3 cellular contexts compared by ENCODE assay signal in genomic region chr14:98698341-98698740, GRCh38.
"Had no signal": no experiment of that assay in that cellular context is flagged by ENCODE, and none has a peak within 500 bp of the region (broad histone marks: within the 10 kb centered on the region; RNA-seq: fewer than 3 reads in every experiment).

No MANE protein-coding gene starts in this region.

- H3K4me3 ChIP-seq: GM12878 had no signal

- ATAC-seq: GM12878 had no signal

- DNase-seq: GDM1, GF-D8 had no signal
